Comparison of ENCODE assay signal across 1 cellular context in genomic region chr3:81601707-81602305, GRCh38.
TF ChIP-seq lines count a peak whose summit lies in the region.

No MANE protein-coding gene starts in this region.

TF ChIP-seq in HepG2, 621 proteins besides CTCF, POLR2A, EP300 and RAD21 (continued from another document):
- TF ChIP-seq RAD51 (IDR thresholded peaks at IDR 0.05; ENCODE audit: borderline replicate concordance) (no peak), ATF1 (CRISPR knock-in tag; IDR thresholded peaks at IDR 0.05) (no peak), NR1H2 (CRISPR knock-in tag; IDR thresholded peaks at IDR 0.05; ENCODE audit: borderline replicate concordance, low read depth) (no peak), PCBP2 (optimal IDR thresholded peaks at IDR 0.05; ENCODE audit: low read depth, low read length, poor library complexity, severe bottlenecking) (no peak), RNF2 (conservative IDR thresholded peaks at IDR 0.05; ENCODE audit: low read depth) (no peak), ZSCAN5A (CRISPR knock-in tag; IDR thresholded peaks at IDR 0.05; ENCODE audit: borderline replicate concordance) (no peak), KLF11 (CRISPR knock-in tag; IDR thresholded peaks at IDR 0.05) (no peak)
